Comparison of ENCODE assay signal across 2 cellular contexts in genomic region chr7:120402801-120403200, GRCh38.
TF ChIP-seq lines count a peak whose summit lies in the region.

No MANE protein-coding gene starts in this region.

TF ChIP-seq in IMR-90, 13 proteins besides CTCF, POLR2A, EP300 and RAD21:
- no peak for TF ChIP-seq BHLHE40 (IDR thresholded peaks at IDR 0.05; ENCODE audit: low read depth, low read length)
- TF ChIP-seq CEBPB (IDR thresholded peaks at IDR 0.05; ENCODE audit: low read depth, low read length) = no peak
- TF ChIP-seq MAFK (IDR thresholded peaks at IDR 0.05; ENCODE audit: low read depth, low read length) = no peak
- no peak for TF ChIP-seq RFX5 (IDR thresholded peaks at IDR 0.05; ENCODE audit: low read depth, low read length)
- no peak for TF ChIP-seq CHD1 (IDR thresholded peaks at IDR 0.05; ENCODE audit: low read depth, low read length)
- TF ChIP-seq RCOR1 (IDR thresholded peaks at IDR 0.05; ENCODE audit: insufficient replicate concordance, low read length) = no peak
- TF ChIP-seq SMC3 (IDR thresholded peaks at IDR 0.05; ENCODE audit: low read depth, low read length) = no peak
- TF ChIP-seq MAZ (IDR thresholded peaks at IDR 0.05; ENCODE audit: borderline replicate concordance, low read depth, low read length) = no peak
- TF ChIP-seq NFE2L2 (IDR thresholded peaks at IDR 0.05; ENCODE audit: low read depth, low read length) = no peak
- no peak for TF ChIP-seq FOS (IDR thresholded peaks at IDR 0.05; ENCODE audit: low read depth, low read length)
TF ChIP-seq in IMR-90: peak in this region for 0.

TF ChIP-seq in GM12878, 131 proteins besides CTCF, POLR2A, EP300 and RAD21:
- TF ChIP-seq ZNF24 (IDR thresholded peaks at IDR 0.05) (no peak), EZH2 (IDR thresholded peaks at IDR 0.05; ENCODE audit: borderline replicate concordance, control insufficient read depth, low read depth, low read length) (no peak), NR2C1 (IDR thresholded peaks at IDR 0.05) (no peak), KDM1A (IDR thresholded peaks at IDR 0.05; ENCODE audit: borderline replicate concordance) (no peak), NFYA (IDR thresholded peaks at IDR 0.05; ENCODE audit: borderline replicate concordance, low read depth, low read length) (no peak), ZNF592 (IDR thresholded peaks at IDR 0.05) (no peak), MXI1 (IDR thresholded peaks at IDR 0.05; ENCODE audit: low read depth, low read length) (0 out of 2 replicates have a peak, but pooled peaks have one; percentile 20), CREM (IDR thresholded peaks at IDR 0.05; ENCODE audit: low read depth) (no peak), ELK1 (IDR thresholded peaks at IDR 0.05; ENCODE audit: low read depth, low read length) (no peak), ZNF622 (IDR thresholded peaks at IDR 0.05) (no peak), MYB (IDR thresholded peaks at IDR 0.05; ENCODE audit: borderline replicate concordance, low read depth, low read length) (no peak), ZBTB40 (IDR thresholded peaks at IDR 0.05; ENCODE audit: borderline replicate concordance) (no peak), ZNF687 (IDR thresholded peaks at IDR 0.05) (no peak), SUPT20H (IDR thresholded peaks at IDR 0.05; ENCODE audit: borderline replicate concordance, control insufficient read depth, low read depth, low read length) (no peak), BACH1 (IDR thresholded peaks at IDR 0.05; ENCODE audit: borderline replicate concordance) (no peak), E4F1 (IDR thresholded peaks at IDR 0.05; ENCODE audit: borderline replicate concordance, partially characterized antibody) (no peak), PML (IDR thresholded peaks at IDR 0.05; ENCODE audit: low read length) (peak; percentile 3; the same call in 1 of the 2 replicates), TARDBP (IDR thresholded peaks at IDR 0.05; ENCODE audit: borderline replicate concordance) (no peak), CHD1 (IDR thresholded peaks at IDR 0.05; ENCODE audit: low read depth, low read length) (no peak), E2F8 (IDR thresholded peaks at IDR 0.05; ENCODE audit: low read depth, partially characterized antibody) (no peak), ZBED1 (IDR thresholded peaks at IDR 0.05; ENCODE audit: borderline replicate concordance) (no peak), DPF2 (IDR thresholded peaks at IDR 0.05) (0 out of 2 replicates have a peak, but pooled peaks have one; percentile 11), HDAC2 (IDR thresholded peaks at IDR 0.05) (no peak), KAT2A (conservative IDR thresholded peaks at IDR 0.05; ENCODE audit: control insufficient read depth, low read depth, low read length) (no peak), RELB (IDR thresholded peaks at IDR 0.05; ENCODE audit: low read depth) (peak; percentile 40; the same call in 1 of the 2 replicates), SMARCA5 (IDR thresholded peaks at IDR 0.05) (no peak), IKZF2 (IDR thresholded peaks at IDR 0.05) (no peak), ZBTB33 (IDR thresholded peaks at IDR 0.05) (no peak)
